Comparison of ENCODE assay signal across 28 cellular contexts in genomic region chr9:97318433-97318832, GRCh38.
"Had no signal": no experiment of that assay in that cellular context is flagged by ENCODE, and none has a peak within 500 bp of the region (broad histone marks: within the 10 kb centered on the region; RNA-seq: fewer than 3 reads in every experiment).

No MANE protein-coding gene starts in this region.

- H3K27me3 ChIP-seq: neutrophil, ovary, right lobe of liver, sigmoid colon, suprapubic skin, testis, tibial artery, transverse colon, upper lobe of right lung, vagina had no signal

- H3K9ac ChIP-seq: parathyroid adenoma had no signal

- ATAC-seq: naive thymus-derived CD4-positive, alpha-beta T cell; natural killer cell; psoas muscle; right cardiac atrium; right lobe of liver; stimulated activated memory B cell treated with anti-CD40 and anti-IgM and Interleukin-4, amounts not matched to agents 10 μg/mL and 1 μg/mL and 100 μg/mL, for 72 hours; stimulated activated naive CD8-positive, alpha-beta T cell treated with anti-CD3 and anti-CD28 coated beads, Interleukin-15, amount 100 ng/mL, for 72 hours; stimulated activated naive CD8-positive, alpha-beta T cell treated with anti-CD3 and anti-CD28 coated beads, Interleukin-15, Interleukin-2, amounts not matched to agents 100 U/mL and 50 U/mL, for 24 hours; upper lobe of right lung had no signal

- H3K36me3 ChIP-seq: ovary, right lobe of liver had no signal

- H3K27ac ChIP-seq: neutrophil, ovary, parathyroid adenoma, psoas muscle, right lobe of liver, sigmoid colon, suprapubic skin, testis, tibial artery, transverse colon, upper lobe of right lung, vagina had no signal

- H3K9me3 ChIP-seq: neutrophil, ovary, psoas muscle, right lobe of liver, sigmoid colon, suprapubic skin, testis, tibial artery, transverse colon, upper lobe of right lung, vagina had no signal

- H3K4me3 ChIP-seq: ovary, psoas muscle, right lobe of liver, sigmoid colon, suprapubic skin, testis, tibial artery, transverse colon, upper lobe of right lung, vagina had no signal

- DNase-seq: naive thymus-derived CD4-positive, alpha-beta T cell; natural killer cell; nucleus accumbens; ovary; posterior cingulate gyrus; psoas muscle; right cardiac atrium; right lobe of liver; sigmoid colon; small intestine; stimulated activated CD4-positive, alpha-beta T cell treated with anti-CD3 and anti-CD28 coated beads, Interleukin-12 subunit alpha, Interleukin-12 subunit beta, amount 100 ng/mL, for 4 hours; stimulated activated CD4-positive, alpha-beta T cell treated with anti-CD3 and anti-CD28 coated beads, Interleukin-1b, Interleukin-23, amount 100 ng/mL, for 48 hours; stimulated activated CD4-positive, alpha-beta T cell treated with anti-CD3 and anti-CD28 coated beads, Interleukin-4, amount 100 ng/mL, for 1 hour; stimulated activated CD4-positive, alpha-beta T cell treated with anti-CD3 and anti-CD28 coated beads, Interleukin-4, amount 100 ng/mL, for 4 hours; stimulated activated CD8-positive, alpha-beta memory T cell treated with anti-CD3 and anti-CD28 coated beads, Interleukin-4, amount 100 ng/mL, for 48 hours; stimulated activated naive CD4-positive, alpha-beta T cell; stimulated activated naive CD8-positive, alpha-beta T cell treated with anti-CD3 and anti-CD28 coated beads, Interleukin-15, amount 100 ng/mL, for 72 hours; stimulated activated naive CD8-positive, alpha-beta T cell treated with anti-CD3 and anti-CD28 coated beads, Interleukin-15, Interleukin-2, amounts not matched to agents 100 U/mL and 50 U/mL, for 24 hours; substantia nigra; testis; tibial artery; transverse colon; upper lobe of right lung had no signal

- H3K79me2 ChIP-seq: parathyroid adenoma had no signal

- H2AFZ ChIP-seq: parathyroid adenoma had no signal

- H3K4me1 ChIP-seq: parathyroid adenoma, psoas muscle, right lobe of liver, sigmoid colon, suprapubic skin, testis, tibial artery, transverse colon, upper lobe of right lung, vagina had no signal
